ENCODE assay signal across 8 cellular contexts in the genomic region with DNA sequence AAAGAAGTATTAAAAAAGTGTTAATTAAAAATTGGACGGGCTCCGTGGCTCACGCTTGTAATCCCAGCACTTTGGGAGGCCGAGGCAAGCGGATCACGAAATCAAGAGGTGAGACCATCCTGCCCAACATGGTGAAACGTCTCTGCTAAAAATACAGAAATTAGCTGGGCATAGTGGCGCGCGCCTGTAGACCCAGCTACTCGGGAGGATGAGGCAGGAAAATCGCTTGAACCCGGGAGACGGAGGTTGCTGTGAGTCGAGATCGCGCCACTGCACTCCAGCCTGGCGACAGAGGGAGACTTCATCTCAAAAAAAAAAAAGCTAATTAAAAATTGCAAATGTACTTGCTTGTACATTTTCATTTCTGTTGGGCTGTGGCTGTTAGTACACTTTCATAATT. TPM values are rescaled to one million over a fixed set of nuclear protein-coding genes. Genes with fewer than 3 reads are reported as not detected.
DNase-seq lines count a peak whose midpoint lies in the region; ATAC-seq and TF ChIP-seq lines count a peak whose summit lies in the region.
"Not testable (repeated sequence)": the region's sequence is repeated elsewhere in the genome, so short reads cannot be mapped to it uniquely, and the experiment has no call there.

No MANE protein-coding gene starts in this region.

- DNase-seq in MM.1S; activated CD4-positive, alpha-beta memory T cell treated with anti-CD3 and anti-CD28 coated beads for 36 hours; mammary epithelial cell; foreskin fibroblast; upper lobe of right lung: not testable (repeated sequence)

- ATAC-seq in upper lobe of right lung, result not testable (repeated sequence)

- peaks cover 23% of the 10 kb centered on the region for H3K36me3 Mint-ChIP-seq in activated CD4-positive, alpha-beta memory T cell treated with anti-CD3 and anti-CD28 coated beads for 36 hours

- H3K4me1 ChIP-seq in DOHH2 (ENCODE audit: control insufficient read depth, low read length), result peaks cover 28% of the 10 kb centered on the region
- not testable (repeated sequence) for H3K4me1 ChIP-seq in MM.1S (ENCODE audit: low read length)
- peaks cover 16% of the 10 kb centered on the region for H3K4me1 ChIP-seq in mammary epithelial cell (ENCODE audit: insufficient read depth, low read length)
- H3K4me1 ChIP-seq in mesodermal cell (ENCODE audit: control insufficient read depth, insufficient read depth, low read length, poor library complexity, severe bottlenecking), result peaks cover 11% of the 10 kb centered on the region
- H3K4me1 ChIP-seq in rectal smooth muscle tissue (ENCODE audit: control insufficient read depth, insufficient read depth, low read length), result peaks cover 12% of the 10 kb centered on the region
- peaks cover 43% of the 10 kb centered on the region for H3K4me1 ChIP-seq in upper lobe of right lung

- intact Hi-C loops in activated CD4-positive, alpha-beta memory T cell treated with anti-CD3 and anti-CD28 coated beads for 36 hours (cut with micrococcal nuclease), result loop anchor here (2.0 kb wide), 2 partner anchors 35 to 151 kb away; a partner anchor contains a TSS
- intact Hi-C loops in mammary epithelial cell (cut with micrococcal nuclease); upper lobe of right lung (cut with DNase I): not testable (repeated sequence)

- H3K27me3 ChIP-seq in DOHH2 (ENCODE audit: control insufficient read depth, low read length); MM.1S (replicated peaks; ENCODE audit: insufficient read depth, low read length); mammary epithelial cell (ENCODE audit: insufficient read depth, low read length); rectal smooth muscle tissue (ENCODE audit: control insufficient read depth, insufficient read depth, low read length); upper lobe of right lung: not testable (repeated sequence)

- CTCF ChIA-PET in activated CD4-positive, alpha-beta memory T cell treated with anti-CD3 and anti-CD28 coated beads for 36 hours (lab: Charles Lee), result interaction anchor here (0.6 to 1.0 kb wide), 2 partner anchors 116 to 1763 kb away, joined by 3 to 5 read pairs; no protein-coding TSS in a partner anchor
- CTCF ChIA-PET in mammary epithelial cell (lab: Charles Lee; ENCODE audit: low non-redundant PET), result interaction anchor here (0.6 kb wide), 1 partner anchor 12 kb away, joined by 5 read pairs; no protein-coding TSS in a partner anchor

- in situ Hi-C loops in mammary epithelial cell (cut with MboI; ENCODE audit: low sequenced_read_pairs in 2 of 2), result not testable (repeated sequence)

- peak overlapping the region; percentile 92 for H3K4me3 ChIP-seq in DOHH2 (ENCODE audit: low read length)
- H3K4me3 ChIP-seq in MM.1S (ENCODE audit: low read length), result peak overlapping the region; percentile 86
- H3K4me3 ChIP-seq in mammary epithelial cell (replicated peaks in 1 of 3; ENCODE audit: insufficient read depth in 1 of 3, low read depth in 2 of 3, low read length in 3 of 3), result peak overlapping the region; percentile 87 to 97 (median 96)
- H3K4me3 ChIP-seq in foreskin fibroblast (ENCODE audit: low read depth in 1 of 2, low read length in 2 of 2), result peak overlapping the region; percentile 72 to 84
- peak overlapping the region; percentile 99 for H3K4me3 ChIP-seq in mesodermal cell (ENCODE audit: extremely low read depth, insufficient read depth, low read length, poor library complexity, severe bottlenecking)
- H3K4me3 ChIP-seq in rectal smooth muscle tissue (ENCODE audit: low read length), result peak overlapping the region; percentile 94
- H3K4me3 ChIP-seq in upper lobe of right lung, result peak overlapping the region; percentile 87

- H3K9me2 ChIP-seq in DOHH2 (replicated peaks; ENCODE audit: control insufficient read depth, low read length); MM.1S (replicated peaks; ENCODE audit: insufficient read depth, low read length): not testable (repeated sequence)

- dilution Hi-C loops in mammary epithelial cell (cut with HindIII; ENCODE audit: low sequenced_read_pairs), result not testable (repeated sequence)

- peak overlapping the region; percentile 95 for H3K4me2 ChIP-seq in DOHH2 (ENCODE audit: low read length)
- H3K4me2 ChIP-seq in MM.1S (ENCODE audit: low read depth, low read length), result peak overlapping the region; percentile 83
- peak overlapping the region; percentile 89 for H3K4me2 ChIP-seq in mammary epithelial cell (ENCODE audit: insufficient read depth, low read depth, low read length)

- not testable (repeated sequence) for H3K27ac ChIP-seq in DOHH2 (ENCODE audit: low read depth, low read length); MM.1S (ENCODE audit: low read length); mammary epithelial cell (ENCODE audit: insufficient read depth, low read depth, low read length); mesodermal cell (ENCODE audit: low read depth, low read length, severe bottlenecking); rectal smooth muscle tissue (ENCODE audit: low read depth, low read length)
- H3K27ac ChIP-seq in upper lobe of right lung, result peak overlapping the region; percentile 97

- WGBS in mammary epithelial cell (ENCODE audit: low coverage, missing lambda C conversion rate), result 60% methylated on average over 17 of the region's 18 CpGs
- WGBS in mesodermal cell (ENCODE audit: insufficient coverage in 2 of 2), 2 experiments, result 71 to 73% methylated on average over 16 to 17 of the region's 18 CpGs

- not testable (repeated sequence) for H2AFZ ChIP-seq in MM.1S (ENCODE audit: low read length); mammary epithelial cell (ENCODE audit: low read depth, low read length)

- H3K9ac ChIP-seq in MM.1S (ENCODE audit: low read length); rectal smooth muscle tissue (ENCODE audit: low read length): not testable (repeated sequence)
- peak overlapping the region; percentile 90 for H3K9ac ChIP-seq in mammary epithelial cell (ENCODE audit: insufficient read depth, low read length)

- POLR2A ChIA-PET in activated CD4-positive, alpha-beta memory T cell treated with anti-CD3 and anti-CD28 coated beads for 36 hours (lab: Charles Lee), result interaction anchor here (0.7 kb wide), 1 partner anchor 138 kb away, joined by 3 read pairs; no protein-coding TSS in a partner anchor

- H3K27ac Mint-ChIP-seq in activated CD4-positive, alpha-beta memory T cell treated with anti-CD3 and anti-CD28 coated beads for 36 hours, result not testable (repeated sequence)

- H3K36me3 ChIP-seq in DOHH2 (ENCODE audit: control insufficient read depth, low read length), result peaks cover 27% of the 10 kb centered on the region
- not testable (repeated sequence) for H3K36me3 ChIP-seq in MM.1S (replicated peaks; ENCODE audit: insufficient read depth, low read length); rectal smooth muscle tissue (ENCODE audit: control insufficient read depth, insufficient read depth, low read length)
- peaks cover 16% of the 10 kb centered on the region for H3K36me3 ChIP-seq in mammary epithelial cell (ENCODE audit: insufficient read depth, low read length)
- peaks cover 31% of the 10 kb centered on the region for H3K36me3 ChIP-seq in mesodermal cell (ENCODE audit: control insufficient read depth, insufficient read depth, low read length)
- peaks cover 21% of the 10 kb centered on the region for H3K36me3 ChIP-seq in upper lobe of right lung

- H3K27me3 Mint-ChIP-seq in activated CD4-positive, alpha-beta memory T cell treated with anti-CD3 and anti-CD28 coated beads for 36 hours, result not testable (repeated sequence)

- H4K20me1 ChIP-seq in DOHH2 (ENCODE audit: control insufficient read depth, insufficient read depth, low read depth, low read length), result peaks cover 25% of the 10 kb centered on the region
- not testable (repeated sequence) for H4K20me1 ChIP-seq in MM.1S (ENCODE audit: insufficient read depth, low read length); mammary epithelial cell (ENCODE audit: insufficient read depth, low read length)

- H3K9me3 Mint-ChIP-seq in activated CD4-positive, alpha-beta memory T cell treated with anti-CD3 and anti-CD28 coated beads for 36 hours, result not testable (repeated sequence)

- not testable (repeated sequence) for H3K9me3 ChIP-seq in DOHH2 (ENCODE audit: control insufficient read depth, insufficient read depth, low read length); MM.1S (replicated peaks; ENCODE audit: insufficient read depth, low read length); mammary epithelial cell (replicated peaks; ENCODE audit: insufficient read depth, low read length); mesodermal cell (ENCODE audit: control insufficient read depth, low read length); upper lobe of right lung

- not testable (repeated sequence) for H3F3A ChIP-seq in DOHH2 (ENCODE audit: control insufficient read depth, insufficient read depth); MM.1S (ENCODE audit: insufficient read depth, low read length)

- H3K79me2 ChIP-seq in DOHH2 (ENCODE audit: control insufficient read depth, low read length) (peaks cover 89% of the 10 kb centered on the region), MM.1S (ENCODE audit: low read length) (peaks cover 64% of the 10 kb centered on the region), mammary epithelial cell (ENCODE audit: insufficient read depth, low read length) (peaks cover 94% of the 10 kb centered on the region)

- peaks cover 57% of the 10 kb centered on the region for H3K4me1 Mint-ChIP-seq in activated CD4-positive, alpha-beta memory T cell treated with anti-CD3 and anti-CD28 coated beads for 36 hours (ENCODE audit: low read depth)

- not testable (repeated sequence) for TF ChIP-seq CTCF in DOHH2 (IDR thresholded peaks at IDR 0.05; ENCODE audit: low read depth, low read length, poor library complexity, severe bottlenecking); MM.1S (IDR thresholded peaks at IDR 0.05; ENCODE audit: low read length); mammary epithelial cell (conservative IDR thresholded peaks at IDR 0.05 in 1 of 2, IDR thresholded peaks at IDR 0.05 in 1 of 2; ENCODE audit: extremely low read depth in 1 of 2, insufficient read depth in 1 of 2, low read depth in 1 of 2, low read length in 2 of 2); foreskin fibroblast (IDR thresholded peaks at IDR 0.05; ENCODE audit: low read depth, low read length); upper lobe of right lung (IDR thresholded peaks at IDR 0.05)

- not testable (repeated sequence) for BruUV-seq in mammary epithelial cell (replicated peaks; lab: Mats Ljungman, UMichigan)

- H3K4me3 Mint-ChIP-seq in activated CD4-positive, alpha-beta memory T cell treated with anti-CD3 and anti-CD28 coated beads for 36 hours, result peak overlapping the region; percentile 94

RNA-seq across cellular contexts. Expression of a gene that starts 1.1 kb away (rescaled TPM):
- total RNA-seq in activated CD4-positive, alpha-beta memory T cell treated with anti-CD3 and anti-CD28 coated beads for 36 hours, result 10 to 100 TPM; 46.2 to 48.9 TPM
- 10 to 100 TPM; 22.3 to 49.3 TPM for total RNA-seq in mammary epithelial cell
- 18.1 TPM for polyA plus RNA-seq in mammary epithelial cell
- not detected for polyA minus RNA-seq in mammary epithelial cell
- 50.2 TPM for polyA plus RNA-seq in mesodermal cell (2013, experiment 1 of 2)
- polyA plus RNA-seq in mesodermal cell (2013, experiment 2 of 2), result 49.6 TPM
- total RNA-seq in upper lobe of right lung, result 29.7 TPM

RNA-seq across cellular contexts. Expression of a gene that starts 1.4 kb away (rescaled TPM):
- total RNA-seq in activated CD4-positive, alpha-beta memory T cell treated with anti-CD3 and anti-CD28 coated beads for 36 hours, result 10 to 100 TPM; 23.2 to 23.8 TPM
- total RNA-seq in mammary epithelial cell (10 to 100 TPM; 31.3 to 39.0 TPM), upper lobe of right lung (33.0 TPM)
- polyA plus RNA-seq in mammary epithelial cell, result 9.1 TPM
- 25.3 TPM for polyA minus RNA-seq in mammary epithelial cell
- 15.7 TPM for polyA plus RNA-seq in mesodermal cell (2013, experiment 1 of 2)
- 15.4 TPM for polyA plus RNA-seq in mesodermal cell (2013, experiment 2 of 2)

RNA-seq across cellular contexts. Expression of a gene that starts 34.8 kb away (rescaled TPM):
- total RNA-seq in activated CD4-positive, alpha-beta memory T cell treated with anti-CD3 and anti-CD28 coated beads for 36 hours, result 1 to 10 TPM; 7.4 to 7.6 TPM
- total RNA-seq in mammary epithelial cell (10 to 100 TPM in 1 of 2 donors, 1 to 10 TPM in 1; 8.8 to 13.3 TPM), upper lobe of right lung (11.6 TPM)
- 7.7 TPM for polyA plus RNA-seq in mammary epithelial cell
- 3.9 TPM for polyA minus RNA-seq in mammary epithelial cell
- polyA plus RNA-seq in mesodermal cell (2013, experiment 1 of 2), result 2.3 TPM
- polyA plus RNA-seq in mesodermal cell (2013, experiment 2 of 2), result 1.8 TPM

RNA-seq across cellular contexts. Expression of a gene that starts 41.2 kb away (rescaled TPM):
- total RNA-seq in activated CD4-positive, alpha-beta memory T cell treated with anti-CD3 and anti-CD28 coated beads for 36 hours, result 1 to 10 TPM; 5.9 to 6.1 TPM
- total RNA-seq in mammary epithelial cell (10 to 100 TPM in 1 of 2 donors, 1 to 10 TPM in 1; 8.7 to 45.8 TPM), upper lobe of right lung (148 TPM)
- polyA plus RNA-seq in mammary epithelial cell, result 6.4 TPM
- polyA minus RNA-seq in mammary epithelial cell, result not detected
- 142 TPM for polyA plus RNA-seq in mesodermal cell (2013, experiment 1 of 2)
- 134 TPM for polyA plus RNA-seq in mesodermal cell (2013, experiment 2 of 2)
